8 cellular contexts compared by ENCODE assay signal in the genomic region with DNA sequence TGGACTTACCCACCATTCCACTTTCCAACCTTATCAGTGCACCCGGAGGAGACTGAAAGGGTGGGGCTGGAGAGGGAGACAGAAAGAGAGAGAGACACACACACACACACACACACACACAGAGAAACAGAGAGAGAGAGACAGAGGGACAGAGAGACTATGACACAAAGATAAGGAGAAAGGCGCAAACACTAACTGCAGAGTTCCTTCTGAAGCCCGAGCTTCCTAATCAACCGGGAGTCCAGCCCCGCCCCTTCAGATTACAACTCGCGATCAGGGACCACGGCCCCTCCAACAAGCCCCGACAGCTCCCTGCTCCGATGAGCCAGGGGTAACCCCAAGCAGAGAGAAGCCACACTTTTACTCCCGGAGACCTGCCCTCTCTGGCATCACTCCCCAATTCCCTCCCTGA. TPM values are rescaled to one million over a fixed set of nuclear protein-coding genes. Genes with fewer than 3 reads are reported as not detected.
DNase-seq lines count a peak whose midpoint lies in the region; ATAC-seq and TF ChIP-seq lines count a peak whose summit lies in the region.

No MANE protein-coding gene starts in this region.

- H3K4me3 Mint-ChIP-seq in T-helper 17 cell, result peak overlapping the region; percentile 94

- WGBS in trophoblast cell (ENCODE audit: extremely low coverage, insufficient coverage, insufficient read length), result no CpG with 5 or more reads among the region's 11 CpGs

- no peak for TF ChIP-seq CTCF in foreskin keratinocyte (conservative IDR thresholded peaks at IDR 0.05)

- H3K36me3 ChIP-seq in H7 (replicated peaks; ENCODE audit: control insufficient read depth, insufficient read depth, low read length) (no peaks in the 10 kb centered on the region; the same call in 1 of the 2 replicates), trophoblast cell (ENCODE audit: control insufficient read depth in 1 of 2, insufficient read depth in 2 of 2, low read length in 2 of 2) (no peaks in the 10 kb centered on the region)

- no peak overlapping the region for H3K4ac ChIP-seq in trophoblast cell (ENCODE audit: low read depth, low read length)

- H3K4me2 ChIP-seq in trophoblast cell (ENCODE audit: low read length), result peak overlapping the region; percentile 17

- H3K23ac ChIP-seq in trophoblast cell (ENCODE audit: low read length), result no peak overlapping the region

- H4K12ac ChIP-seq in trophoblast cell (ENCODE audit: low read depth, low read length), result no peak overlapping the region

- H3K79me1 ChIP-seq in trophoblast cell (ENCODE audit: low read length), result no peaks in the 10 kb centered on the region

- H2BK120ac ChIP-seq in trophoblast cell (ENCODE audit: insufficient read depth, low read length, poor library complexity), result no peak overlapping the region

- no peak overlapping the region for H2BK5ac ChIP-seq in trophoblast cell (ENCODE audit: low read depth, low read length, poor library complexity)

- H3K9ac ChIP-seq in trophoblast cell (ENCODE audit: low read length), result no peak overlapping the region

- peak overlapping the region; percentile 65 for H3K4me3 ChIP-seq in H7 (ENCODE audit: insufficient read depth, low read depth, low read length)
- no peak overlapping the region for H3K4me3 ChIP-seq in trophoblast cell (ENCODE audit: low read depth, low read length)

- H3K14ac ChIP-seq in trophoblast cell (ENCODE audit: low read length), result no peak overlapping the region

- no peak overlapping the region for H4K8ac ChIP-seq in trophoblast cell (ENCODE audit: low read depth, low read length)

- H3K36me3 Mint-ChIP-seq in T-helper 17 cell (ENCODE audit: low read depth), result peaks cover 5% of the 10 kb centered on the region

- H2AFZ ChIP-seq in trophoblast cell (ENCODE audit: insufficient read depth, low read length, poor library complexity), result no peak overlapping the region

- H3K4me1 Mint-ChIP-seq in T-helper 17 cell, result peaks cover 56% of the 10 kb centered on the region

- H3K27ac ChIP-seq in foreskin keratinocyte, result no peak overlapping the region
- no peak overlapping the region for H3K27ac ChIP-seq in trophoblast cell (ENCODE audit: low read depth, low read length)

- H3K27me3 ChIP-seq in H7 (ENCODE audit: control insufficient read depth, insufficient read depth, low read length) (peaks cover 34% of the 10 kb centered on the region), foreskin keratinocyte (peaks cover 34% of the 10 kb centered on the region), trophoblast cell (ENCODE audit: insufficient read depth, low read length) (peaks cover 42% of the 10 kb centered on the region)

- no peak overlapping the region for H4K91ac ChIP-seq in trophoblast cell (ENCODE audit: low read depth, low read length)

- H2AK5ac ChIP-seq in trophoblast cell (ENCODE audit: low read length), result no peak overlapping the region

- H3K27me3 Mint-ChIP-seq in T-helper 17 cell, result peaks cover 10% of the 10 kb centered on the region

- H3K4me1 ChIP-seq in foreskin keratinocyte (peaks cover 18% of the 10 kb centered on the region), trophoblast cell (ENCODE audit: control insufficient read depth in 1 of 2, insufficient read depth in 2 of 2, low read length in 2 of 2) (peaks cover 3 to 4% of the 10 kb centered on the region in 2 experiments)

- no peak for DNase-seq in H7
- DNase-seq in T-helper 17 cell, result no peak
- DNase-seq in foreskin keratinocyte, result no peak
- no peak for DNase-seq in trophoblast cell

- H2BK12ac ChIP-seq in trophoblast cell (ENCODE audit: low read length), result no peak overlapping the region

- ATAC-seq in T-helper 17 cell (peak; percentile 10), foreskin keratinocyte (peak; percentile 18), HG03571 (IDR thresholded peaks at IDR 0.05; ENCODE audit: unreplicated experiment) (no peak), HG02840 (IDR thresholded peaks at IDR 0.05; ENCODE audit: low FRiP score, unreplicated experiment) (no peak), HG03039 (IDR thresholded peaks at IDR 0.05; ENCODE audit: unreplicated experiment) (no peak), HG03342 (IDR thresholded peaks at IDR 0.05; ENCODE audit: unreplicated experiment) (no peak)

- no peaks in the 10 kb centered on the region for H3K79me2 ChIP-seq in trophoblast cell (ENCODE audit: control insufficient read depth, insufficient read depth, low read length, poor library complexity)

- H3K27ac Mint-ChIP-seq in T-helper 17 cell, result peak overlapping the region; percentile 92

- H3K9me3 ChIP-seq in T-helper 17 cell (ENCODE audit: control insufficient read depth, low read length, poor library complexity, severe bottlenecking) (no peaks in the 10 kb centered on the region), trophoblast cell (ENCODE audit: insufficient read depth, low read depth, low read length) (peaks cover 3% of the 10 kb centered on the region)

- H3K18ac ChIP-seq in trophoblast cell (ENCODE audit: low read length), result no peak overlapping the region

RNA-seq across cellular contexts. Expression of a gene that starts 0.5 kb away (rescaled TPM):
- total RNA-seq in H7 (2014; rRNA removed; shearing (Covaris generic)), result 0.73 and 3.1 TPM in 2 replicates
- 1 to 10 TPM; 5.0 to 6.5 TPM for total RNA-seq in T-helper 17 cell
- total RNA-seq in foreskin keratinocyte, result 1.6 and 2.2 TPM in 2 replicates
- polyA plus RNA-seq in foreskin keratinocyte, result 1.8 and 2.6 TPM in 2 replicates
- polyA plus RNA-seq in trophoblast cell (2013), result 0.37 and 0.42 TPM in 2 replicates

RNA-seq across cellular contexts. Expression of a gene that starts 9.3 kb away (rescaled TPM):
- 39.1 and 65.8 TPM in 2 replicates for total RNA-seq in H7 (2014; rRNA removed; shearing (Covaris generic))
- total RNA-seq in T-helper 17 cell (1 to 10 TPM; 5.0 to 8.5 TPM), foreskin keratinocyte (1.4 TPM in 2 replicates)
- 1.2 and 1.5 TPM in 2 replicates for polyA plus RNA-seq in foreskin keratinocyte
- polyA plus RNA-seq in trophoblast cell (2013), result 2.9 TPM in 2 replicates

RNA-seq across cellular contexts. Expression of a gene that starts 9.4 kb away (rescaled TPM):
- 13.6 and 14.8 TPM in 2 replicates for total RNA-seq in H7 (2014; rRNA removed; shearing (Covaris generic))
- total RNA-seq in T-helper 17 cell (10 to 100 TPM; 45.8 to 46.9 TPM), foreskin keratinocyte (14.3 and 15.8 TPM in 2 replicates)
- 15.7 and 16.2 TPM in 2 replicates for polyA plus RNA-seq in foreskin keratinocyte
- 9.4 and 10.2 TPM in 2 replicates for polyA plus RNA-seq in trophoblast cell (2013)

RNA-seq across cellular contexts. Expression of a gene that starts 9.8 kb away (rescaled TPM):
- total RNA-seq in H7 (2014; rRNA removed; shearing (Covaris generic)), result 2.4 and 10.3 TPM in 2 replicates
- total RNA-seq in T-helper 17 cell (1 to 10 TPM; 4.0 to 4.8 TPM), foreskin keratinocyte (0.32 and 0.34 TPM in 2 replicates)
- 0.29 and 0.64 TPM in 2 replicates for polyA plus RNA-seq in foreskin keratinocyte
- 0.15 and 0.19 TPM in 2 replicates for polyA plus RNA-seq in trophoblast cell (2013)

RNA-seq across cellular contexts. Expression of a gene that starts 19.2 kb away (rescaled TPM):
- total RNA-seq in H7 (2014; rRNA removed; shearing (Covaris generic)), result 143 and 165 TPM in 2 replicates
- 100 to 1,000 TPM; 124 to 135 TPM for total RNA-seq in T-helper 17 cell
- total RNA-seq in foreskin keratinocyte, result 121 and 131 TPM in 2 replicates
- polyA plus RNA-seq in foreskin keratinocyte, result 196 and 202 TPM in 2 replicates
- 58.9 and 65.5 TPM in 2 replicates for polyA plus RNA-seq in trophoblast cell (2013)

Comparison
In these comparisons a context has a peak if more than half of its experiments do, and no peak if none do; other contexts are left out.
1. ATAC-seq: peak in T-helper 17 cell (single experiment) and foreskin keratinocyte (single experiment); none in HG03571 (single experiment), HG02840 (single experiment), HG03039 (single experiment) and HG03342 (single experiment).